ENCODE assay signal across 21 cellular contexts in genomic region chr9:4495537-4495936, GRCh38. TPM values are rescaled to one million over a fixed set of nuclear protein-coding genes. Genes with fewer than 3 reads are reported as not detected.
"Had no signal": no experiment of that assay in that cellular context is flagged by ENCODE, and none has a peak within 500 bp of the region (broad histone marks: within the 10 kb centered on the region; RNA-seq: fewer than 3 reads in every experiment).

No MANE protein-coding gene starts in this region.

- H3K36me3 ChIP-seq: cardiac muscle cell, left lung, sigmoid colon, tibial nerve had no signal

- ATAC-seq: body of pancreas; left lung; natural killer cell; stimulated activated naive CD8-positive, alpha-beta T cell treated with anti-CD3 and anti-CD28 coated beads, Interleukin-15, amount 100 ng/mL, for 72 hours had no signal

- H3K4me3 Mint-ChIP-seq: activated naive CD4-positive, alpha-beta T cell treated with anti-CD3 and anti-CD28 coated beads, Interleukin-2, amount 50 U/mL, for 24 hours; dendritic cell treated with granulocyte-macrophage colony-stimulating factor and Interleukin-4, amounts not matched to agents 40 ng/mL and 50 ng/mL, for 4 days; immature natural killer cell; mesothelial cell of epicardium; natural killer cell; stimulated activated naive CD8-positive, alpha-beta T cell treated with anti-CD3 and anti-CD28 coated beads, Interleukin-15, amount 100 ng/mL, for 72 hours had no signal

- H3K9me3 ChIP-seq: body of pancreas, left lung, sigmoid colon, tibial nerve had no signal

- H3K27ac ChIP-seq: body of pancreas, cardiac muscle cell, left lung, sigmoid colon, tibial nerve had no signal

- DNase-seq: activated gamma-delta T cell treated with Interleukin-2 at 50 U/mL for 16 hours; activated T-cell treated with anti-CD3 and anti-CD28 coated beads, Interleukin-2, amount 50 U/mL, for 1 hour; anterior cingulate cortex; body of pancreas; effector CD4-positive, alpha-beta T cell; erythroblast; foreskin fibroblast; immature natural killer cell; left lung; natural killer cell; sigmoid colon; stimulated activated CD4-positive, alpha-beta T cell treated with anti-CD3 and anti-CD28 coated beads, Interleukin-4, amount 100 ng/mL, for 1 hour; stimulated activated naive CD8-positive, alpha-beta T cell treated with anti-CD3 and anti-CD28 coated beads, Interleukin-15, amount 100 ng/mL, for 72 hours; T-helper 9 cell had no signal

- H3K4me1 Mint-ChIP-seq: natural killer cell had no signal

- H3K36me3 Mint-ChIP-seq: immature natural killer cell, mesothelial cell of epicardium, natural killer cell had no signal

- H3K27me3 ChIP-seq: body of pancreas, sigmoid colon, tibial nerve had no signal

- H3K4me3 ChIP-seq: body of pancreas, cardiac muscle cell, left lung, sigmoid colon, tibial nerve had no signal

- H3K27ac Mint-ChIP-seq: activated naive CD4-positive, alpha-beta T cell treated with anti-CD3 and anti-CD28 coated beads, Interleukin-2, amount 50 U/mL, for 24 hours; dendritic cell treated with granulocyte-macrophage colony-stimulating factor and Interleukin-4, amounts not matched to agents 40 ng/mL and 50 ng/mL, for 4 days; immature natural killer cell; mesothelial cell of epicardium; natural killer cell; stimulated activated naive CD8-positive, alpha-beta T cell treated with anti-CD3 and anti-CD28 coated beads, Interleukin-15, amount 100 ng/mL, for 72 hours had no signal

- FAIRE-seq: endometrium, urothelium cell line had no signal

RNA-seq across cellular contexts. Expression of gene SLC1A1, which starts 5.3 kb away (rescaled TPM):
- total RNA-seq: natural killer cell had no signal
